In genomic region chr5:59678959-59679358, GRCh38 we compare ENCODE assay signal across 20 cellular contexts.
DNase-seq lines count a peak whose midpoint lies in the region; ATAC-seq, FAIRE-seq and TF ChIP-seq lines count a peak whose summit lies in the region.
"Had no signal": no experiment of that assay in that cellular context is flagged by ENCODE, and none has a peak within 500 bp of the region (broad histone marks: within the 10 kb centered on the region; RNA-seq: fewer than 3 reads in every experiment).

No MANE protein-coding gene starts in this region.

- H3K27me3 Mint-ChIP-seq in activated T-cell treated with anti-CD3 and anti-CD28 coated beads, Interleukin-2, amount 50 U/mL, for 72 hours (ENCODE audit: low read depth) = peaks cover 6% of the 10 kb centered on the region

- WGBS in GM12878 (ENCODE audit: insufficient coverage, insufficient replicate concordance, low lambda C conversion rate, missing lambda C conversion rate) = 28% methylated on average over 2 of the region's 2 CpGs

- no peak for TF ChIP-seq EP300 in GM12878 (IDR thresholded peaks at IDR 0.05; ENCODE audit: borderline replicate concordance in 1 of 2, control insufficient read depth in 1 of 2, low read depth in 2 of 2, low read length in 2 of 2)

- BruUV-seq in GM12878 (replicated peaks; lab: Mats Ljungman, UMichigan) = no TSS peak

- H3K36me3 Mint-ChIP-seq in activated T-cell treated with anti-CD3 and anti-CD28 coated beads, Interleukin-2, amount 50 U/mL, for 72 hours (ENCODE audit: insufficient read depth in 2 of 2) = no peaks in the 10 kb centered on the region

- no peaks in the 10 kb centered on the region for H3K9me3 Mint-ChIP-seq in activated T-cell treated with anti-CD3 and anti-CD28 coated beads, Interleukin-2, amount 50 U/mL, for 72 hours
- H3K9me3 Mint-ChIP-seq: CD4-positive, alpha-beta T cell; GM23338; HFFc6 had no signal

- H2AFZ ChIP-seq in GM12878 (ENCODE audit: control insufficient read depth, low read depth, low read length) = no peak overlapping the region
- H2AFZ ChIP-seq: GM23338 had no signal

- H3K4me1 ChIP-seq in HEK293 (ENCODE audit: control insufficient read depth, insufficient read depth, low read length) (no peaks in the 10 kb centered on the region), GM12878 (ENCODE audit: control insufficient read depth, insufficient read depth, low read length) (no peaks in the 10 kb centered on the region), mucosa of descending colon (ENCODE audit: low read depth) (no peaks in the 10 kb centered on the region), SJCRH30 (no peaks in the 10 kb centered on the region)
- H3K4me1 ChIP-seq: Caco-2 had no signal

- TF ChIP-seq POLR2A in GM12878 (IDR thresholded peaks at IDR 0.05; ENCODE audit: low read depth, low read length) = no peak

- H3K4me2 ChIP-seq in GM12878 (ENCODE audit: control insufficient read depth, insufficient read depth) = no peak overlapping the region
- H3K4me2 ChIP-seq: GM23338 had no signal

- no peaks in the 10 kb centered on the region for H3K79me2 ChIP-seq in GM12878 (ENCODE audit: control insufficient read depth, insufficient read depth, low read length)

- H3K4me1 Mint-ChIP-seq in activated T-cell treated with anti-CD3 and anti-CD28 coated beads, Interleukin-2, amount 50 U/mL, for 72 hours (ENCODE audit: low read depth) = no peaks in the 10 kb centered on the region
- H3K4me1 Mint-ChIP-seq: GM23338 had no signal

- intact Hi-C loops in GM12878 (cut with micrococcal nuclease; ENCODE audit: unreplicated experiment) (no loop called here), mucosa of descending colon (cut with DNase I, micrococcal nuclease) (loop anchor here (10.0 kb wide), 2 partner anchors 174 to 304 kb away; no protein-coding TSS in a partner anchor)

- peak; percentile 31 for FAIRE-seq in GM12878 (lab: Jason Lieb, UNC)
- FAIRE-seq: D721Med, G401.6, GM12892, GM18507, H54 had no signal

- no peaks in the 10 kb centered on the region for H3K9me3 ChIP-seq in HEK293 (ENCODE audit: control insufficient read depth, insufficient read depth, low read depth, low read length)
- no peaks in the 10 kb centered on the region for H3K9me3 ChIP-seq in GM12878 (replicated peaks; ENCODE audit: control insufficient read depth, insufficient read depth, low read length)
- H3K9me3 ChIP-seq in mucosa of descending colon = no peaks in the 10 kb centered on the region
- no peaks in the 10 kb centered on the region for H3K9me3 ChIP-seq in SJCRH30 (replicated peaks)
- H3K9me3 ChIP-seq: Caco-2 had no signal

- SMC1A ChIA-PET in GM12878 (lab: Charles Lee; ENCODE audit: uncharacterized antibody, unreplicated experiment) = interaction anchor here (1.2 to 1.3 kb wide), 2 partner anchors 18 to 172 kb away, joined by 3 to 4 read pairs; no protein-coding TSS in a partner anchor

- in situ Hi-C loops in GM12878 (cut with MboI) = no loop called here

- no peak overlapping the region for H3K9ac ChIP-seq in GM12878 (ENCODE audit: control insufficient read depth, insufficient read depth, low read length)

- CTCF ChIA-PET in HEK293 (lab: Yijun Ruan, JAX) (interaction anchor here (0.9 to 1.0 kb wide), 3 partner anchors 45 to 173 kb away, joined by 4 to 5 read pairs (median 4); no protein-coding TSS in a partner anchor), GM12878 (lab: Yijun Ruan, JAX) (no interaction called here)

- no peaks in the 10 kb centered on the region for H3K27me3 ChIP-seq in GM12878 (replicated peaks in 1 of 2; ENCODE audit: control insufficient read depth in 2 of 2, insufficient read depth in 2 of 2, low read length in 1 of 2)
- no peaks in the 10 kb centered on the region for H3K27me3 ChIP-seq in SJCRH30

- TF ChIP-seq CTCF in HEK293 (tag by site-specific recombination; IDR thresholded peaks at IDR 0.05) = no peak
- TF ChIP-seq CTCF in GM12878 (IDR thresholded peaks at IDR 0.05 in 2 of 3, conservative IDR thresholded peaks at IDR 0.05 in 1 of 3; ENCODE audit: control insufficient read depth in 2 of 3, extremely low read depth in 1 of 3, insufficient read depth in 1 of 3, low read depth in 3 of 3, low read length in 3 of 3) = no peak
- no peak for TF ChIP-seq CTCF in mucosa of descending colon (IDR thresholded peaks at IDR 0.05)

- RAD21 ChIA-PET in GM12878 (lab: Charles Lee; ENCODE audit: unreplicated experiment) = interaction anchor here (1.4 kb wide), 1 partner anchor 173 kb away, joined by 3 read pairs; no protein-coding TSS in a partner anchor

- no peaks in the 10 kb centered on the region for H4K20me1 ChIP-seq in GM12878 (ENCODE audit: control insufficient read depth, insufficient read depth)

- ATAC-seq in GM12878 (no peak), mucosa of descending colon (peak; percentile 64), HG03342 (IDR thresholded peaks at IDR 0.05; ENCODE audit: unreplicated experiment) (no peak), HG03108 (IDR thresholded peaks at IDR 0.05; ENCODE audit: unreplicated experiment) (no peak)
- ATAC-seq in activated T-cell treated with anti-CD3 and anti-CD28 coated beads, Interleukin-2, amount 50 U/mL, for 72 hours (replicated peaks in 1 of 2) = no peak
- ATAC-seq: GM23338 had no signal

- DNase-seq in GM12878 (ENCODE audit: low read depth, low spot score) = no peak
- DNase-seq in mucosa of descending colon = no peak
- no peak for DNase-seq in activated T-cell treated with anti-CD3 and anti-CD28 coated beads, Interleukin-2, amount 50 U/mL, for 72 hours
- DNase-seq in SJCRH30 = no peak
- DNase-seq: 8988T; AML-193; Caco-2; CD4-positive, alpha-beta T cell; HCEC 1CT; HFFc6 had no signal

- H3K36me3 ChIP-seq in HEK293 (ENCODE audit: control insufficient read depth in 2 of 2, insufficient read depth in 1 of 2, low read length in 2 of 2) (no peaks in the 10 kb centered on the region), GM12878 (ENCODE audit: control insufficient read depth in 2 of 2, insufficient read depth in 2 of 2, low read length in 1 of 2) (no peaks in the 10 kb centered on the region), mucosa of descending colon (ENCODE audit: low read depth) (no peaks in the 10 kb centered on the region), SJCRH30 (no peaks in the 10 kb centered on the region)

- no peak overlapping the region for H3K27ac Mint-ChIP-seq in activated T-cell treated with anti-CD3 and anti-CD28 coated beads, Interleukin-2, amount 50 U/mL, for 72 hours
- H3K27ac Mint-ChIP-seq: CD4-positive, alpha-beta T cell; GM23338; HFFc6 had no signal

- H3K4me3 ChIP-seq in HEK293 (ENCODE audit: low read depth, low read length) = no peak overlapping the region
- H3K4me3 ChIP-seq in GM12878 = no peak overlapping the region
- H3K4me3 ChIP-seq in mucosa of descending colon = no peak overlapping the region
- H3K4me3 ChIP-seq in SJCRH30 = no peak overlapping the region
- H3K4me3 ChIP-seq: GM23338 had no signal

- TF ChIP-seq RAD21 in GM12878 (IDR thresholded peaks at IDR 0.05; ENCODE audit: insufficient read depth, low read depth, low read length) = no peak

- no peak overlapping the region for H3K4me3 Mint-ChIP-seq in activated T-cell treated with anti-CD3 and anti-CD28 coated beads, Interleukin-2, amount 50 U/mL, for 72 hours
- H3K4me3 Mint-ChIP-seq: CD4-positive, alpha-beta T cell; GM23338; HFFc6 had no signal

- POLR2A ChIA-PET in HEK293 (lab: Yijun Ruan, JAX) = no interaction called here
- POLR2A ChIA-PET in GM12878 (lab: Charles Lee) = no interaction called here

- no peak overlapping the region for H3K27ac ChIP-seq in HEK293 (ENCODE audit: extremely low read depth, low read depth, low read length)
- H3K27ac ChIP-seq in GM12878 (ENCODE audit: control insufficient read depth, insufficient read depth) = no peak overlapping the region
- no peak overlapping the region for H3K27ac ChIP-seq in SJCRH30
- H3K27ac ChIP-seq: C4-2B had no signal

TF ChIP-seq in HEK293, 187 proteins besides CTCF, POLR2A, EP300 and RAD21:
- TF ChIP-seq ZNF423 (tag by site-specific recombination; IDR thresholded peaks at IDR 0.05) (no peak), ZFP37 (tag by site-specific recombination; IDR thresholded peaks at IDR 0.05) (no peak), ZNF114 (tag by site-specific recombination; IDR thresholded peaks at IDR 0.05) (no peak), PRDM6 (tag by site-specific recombination; IDR thresholded peaks at IDR 0.05) (0 out of 2 replicates have a peak, but pooled peaks have one; percentile 9)

TF ChIP-seq in GM12878, 131 proteins besides CTCF, POLR2A, EP300 and RAD21:
- TF ChIP-seq FOS (IDR thresholded peaks at IDR 0.05; ENCODE audit: borderline replicate concordance, extremely low read depth, insufficient read length) (no peak), PAX5 (IDR thresholded peaks at IDR 0.05; ENCODE audit: borderline replicate concordance, low read depth, low read length) (no peak), ZBTB4 (CRISPR knock-in tag; IDR thresholded peaks at IDR 0.05) (no peak), MEF2A (IDR thresholded peaks at IDR 0.05; ENCODE audit: insufficient read depth, low read depth, low read length) (no peak), DPF2 (IDR thresholded peaks at IDR 0.05) (no peak), LARP7 (IDR thresholded peaks at IDR 0.05) (no peak)
